27 cellular contexts compared by ENCODE assay signal in genomic region chr7:2947381-2947780, GRCh38.
A peak's percentile ranks its signal among the peaks of the same experiment; 100 is the strongest.
DNase-seq lines count a peak whose midpoint lies in the region; ATAC-seq and TF ChIP-seq lines count a peak whose summit lies in the region.
"Had no signal": no experiment of that assay in that cellular context is flagged by ENCODE, and none has a peak within 500 bp of the region (broad histone marks: within the 10 kb centered on the region; RNA-seq: fewer than 3 reads in every experiment).

No MANE protein-coding gene starts in this region.

- no peak overlapping the region for H3K27ac ChIP-seq in CD4-positive, alpha-beta memory T cell (ENCODE audit: low read depth, low read length)
- H3K27ac ChIP-seq: 22Rv1, epithelial cell of prostate, GM23248, neutrophil, prostate gland, SK-N-MC, thyroid gland had no signal

- no peak overlapping the region for H3K4me3 ChIP-seq in CD4-positive, alpha-beta memory T cell (ENCODE audit: low read length in 2 of 2)
- H3K4me3 ChIP-seq: GM23248, lung, prostate gland, SK-N-MC, thyroid gland had no signal

- peaks cover 84 to 89% of the 10 kb centered on the region in 2 donors for H3K36me3 Mint-ChIP-seq in CD4-positive, alpha-beta memory T cell
- peaks cover 86% of the 10 kb centered on the region for H3K36me3 Mint-ChIP-seq in activated naive CD8-positive, alpha-beta T cell treated with anti-CD3 and anti-CD28 coated beads, Interleukin-2, amount 10 ng/mL, durations not matched to agents 7 days and 5 days
- peaks cover 40% of the 10 kb centered on the region for H3K36me3 Mint-ChIP-seq in natural killer cell

- H3K9me3 Mint-ChIP-seq in CD4-positive, alpha-beta memory T cell: peaks cover 0 to 9% (median 3%) of the 10 kb centered on the region in 8 donors
- H3K9me3 Mint-ChIP-seq in activated naive CD8-positive, alpha-beta T cell treated with anti-CD3 and anti-CD28 coated beads, Interleukin-2, amount 10 ng/mL, durations not matched to agents 7 days and 5 days: peaks cover 19% of the 10 kb centered on the region
- no peaks in the 10 kb centered on the region for H3K9me3 Mint-ChIP-seq in natural killer cell
- H3K9me3 Mint-ChIP-seq: HFFc6 had no signal

- no peaks in the 10 kb centered on the region for H3K9me3 ChIP-seq in CD4-positive, alpha-beta memory T cell (ENCODE audit: control insufficient read depth in 1 of 2, low read length in 2 of 2)
- H3K9me3 ChIP-seq: neutrophil, prostate gland, thyroid gland had no signal

- intact Hi-C loops in CD4-positive, alpha-beta memory T cell (cut with micrococcal nuclease): no loop called here
- intact Hi-C loops in natural killer cell (cut with micrococcal nuclease): loop anchor here (5.0 kb wide), 1 partner anchor 35 kb away; no protein-coding TSS in a partner anchor

- peaks cover 54% of the 10 kb centered on the region for H3K36me3 ChIP-seq in CD4-positive, alpha-beta memory T cell (ENCODE audit: insufficient read depth, low read length)
- H3K36me3 ChIP-seq: neutrophil, prostate gland, thyroid gland had no signal

- no peaks in the 10 kb centered on the region for H3K27me3 Mint-ChIP-seq in CD4-positive, alpha-beta memory T cell
- no peaks in the 10 kb centered on the region for H3K27me3 Mint-ChIP-seq in activated naive CD8-positive, alpha-beta T cell treated with anti-CD3 and anti-CD28 coated beads, Interleukin-2, amount 10 ng/mL, durations not matched to agents 7 days and 5 days
- H3K27me3 Mint-ChIP-seq in natural killer cell (ENCODE audit: low read depth in 2 of 2): no peaks in the 10 kb centered on the region

- H3K4me1 ChIP-seq in CD4-positive, alpha-beta memory T cell (ENCODE audit: insufficient read depth, low read length): peaks cover 4% of the 10 kb centered on the region
- H3K4me1 ChIP-seq: prostate gland, thyroid gland had no signal

- POLR2A ChIA-PET in CD4-positive, alpha-beta memory T cell (lab: Charles Lee; ENCODE audit: partially characterized antibody): no interaction called here
- POLR2A ChIA-PET in activated naive CD8-positive, alpha-beta T cell treated with anti-CD3 and anti-CD28 coated beads, Interleukin-2, amount 10 ng/mL, durations not matched to agents 7 days and 5 days (lab: Charles Lee): no interaction called here

- DNase-seq in activated CD4-positive, CD25-positive, alpha-beta regulatory T cell treated with anti-CD3 and anti-CD28 coated beads, Interleukin-2, amount 50 U/mL, for 72 hours: peak; percentile 4
- no peak for DNase-seq in activated CD4-positive, CD25-positive, alpha-beta regulatory T cell (lab: John Stamatoyannopoulos, UW)
- no peak for DNase-seq in CD4-positive, alpha-beta memory T cell
- peak; percentile 5 for DNase-seq in activated naive CD8-positive, alpha-beta T cell treated with anti-CD3 and anti-CD28 coated beads, Interleukin-2, amount 10 ng/mL, durations not matched to agents 7 days and 5 days
- DNase-seq in natural killer cell (no peak), EL (no peak)
- DNase-seq: DMS 273 treated with DMSO at 0.1 percent for 48 hours; GM23248; HFFc6; kidney glomerular epithelial cell; NCI-H1694; NCI-H446 treated with DMSO at 0.1 percent for 48 hours; NCI-H82; RPMI8226; stimulated activated CD4-positive, alpha-beta T cell treated with anti-CD3 and anti-CD28 coated beads, Interleukin-4, amount 100 ng/mL, for 4 hours; stimulated activated naive CD4-positive, alpha-beta T cell; thyroid gland had no signal

- ATAC-seq in activated naive CD8-positive, alpha-beta T cell treated with anti-CD3 and anti-CD28 coated beads, Interleukin-2, amount 10 ng/mL, durations not matched to agents 7 days and 5 days (ENCODE audit: low read depth): no peak
- ATAC-seq in natural killer cell: no peak
- ATAC-seq in HG03571 (IDR thresholded peaks at IDR 0.05; ENCODE audit: unreplicated experiment): no peak
- ATAC-seq in GM18909 (IDR thresholded peaks at IDR 0.05; ENCODE audit: poor library complexity, unreplicated experiment): no peak

- no peak overlapping the region for H3K4me3 Mint-ChIP-seq in CD4-positive, alpha-beta memory T cell
- H3K4me3 Mint-ChIP-seq in activated naive CD8-positive, alpha-beta T cell treated with anti-CD3 and anti-CD28 coated beads, Interleukin-2, amount 10 ng/mL, durations not matched to agents 7 days and 5 days: no peak overlapping the region
- no peak overlapping the region for H3K4me3 Mint-ChIP-seq in natural killer cell
- H3K4me3 Mint-ChIP-seq: brain, HFFc6 had no signal

- peaks cover 13 to 23% (median 19%) of the 10 kb centered on the region in 4 donors for H3K4me1 Mint-ChIP-seq in CD4-positive, alpha-beta memory T cell
- peaks cover 36% of the 10 kb centered on the region for H3K4me1 Mint-ChIP-seq in activated naive CD8-positive, alpha-beta T cell treated with anti-CD3 and anti-CD28 coated beads, Interleukin-2, amount 10 ng/mL, durations not matched to agents 7 days and 5 days
- peaks cover 50 to 54% of the 10 kb centered on the region in 2 donors for H3K4me1 Mint-ChIP-seq in natural killer cell

- CTCF ChIA-PET in CD4-positive, alpha-beta memory T cell (lab: Charles Lee; ENCODE audit: partially characterized antibody): interaction anchor here (0.7 kb wide), 1 partner anchor 29 kb away, joined by 3 read pairs; no protein-coding TSS in a partner anchor

- no peaks in the 10 kb centered on the region for H3K27me3 ChIP-seq in CD4-positive, alpha-beta memory T cell (ENCODE audit: insufficient read depth, low read length)
- H3K27me3 ChIP-seq: neutrophil, thyroid gland had no signal

- peak overlapping the region in 5 of 7 donors; percentile 8 to 60 (median 47) for H3K27ac Mint-ChIP-seq in CD4-positive, alpha-beta memory T cell
- no peak overlapping the region for H3K27ac Mint-ChIP-seq in activated naive CD8-positive, alpha-beta T cell treated with anti-CD3 and anti-CD28 coated beads, Interleukin-2, amount 10 ng/mL, durations not matched to agents 7 days and 5 days
- peak overlapping the region; percentile 60 to 67 for H3K27ac Mint-ChIP-seq in natural killer cell
- H3K27ac Mint-ChIP-seq: activated T-helper 2 cell treated with anti-CD3 and anti-CD28 coated beads, Interferon-gamma antibody, Interleukin-2, Interleukin-4, amounts not matched to agents 10 μg/mL and 5 μg/mL and 100 μg/mL, durations not matched to agents 14 hours and 24 hours and 36 hours; HFFc6 had no signal

- no peak for TF ChIP-seq CTCF in natural killer cell (IDR thresholded peaks at IDR 0.05)

Comparison
In these comparisons a context has a peak if more than half of its experiments do, and no peak if none do; other contexts are left out.
1. DNase-seq: peak in activated CD4-positive, CD25-positive, alpha-beta regulatory T cell treated with anti-CD3 and anti-CD28 coated beads, Interleukin-2, amount 50 U/mL, for 72 hours (single experiment) and activated naive CD8-positive, alpha-beta T cell treated with anti-CD3 and anti-CD28 coated beads, Interleukin-2, amount 10 ng/mL, durations not matched to agents 7 days and 5 days (single experiment); none in activated CD4-positive, CD25-positive, alpha-beta regulatory T cell (0 of 4), CD4-positive, alpha-beta memory T cell (0 of 5), natural killer cell (single experiment) and EL (single experiment).